ENCODE assay signal across 18 cellular contexts in the genomic region with DNA sequence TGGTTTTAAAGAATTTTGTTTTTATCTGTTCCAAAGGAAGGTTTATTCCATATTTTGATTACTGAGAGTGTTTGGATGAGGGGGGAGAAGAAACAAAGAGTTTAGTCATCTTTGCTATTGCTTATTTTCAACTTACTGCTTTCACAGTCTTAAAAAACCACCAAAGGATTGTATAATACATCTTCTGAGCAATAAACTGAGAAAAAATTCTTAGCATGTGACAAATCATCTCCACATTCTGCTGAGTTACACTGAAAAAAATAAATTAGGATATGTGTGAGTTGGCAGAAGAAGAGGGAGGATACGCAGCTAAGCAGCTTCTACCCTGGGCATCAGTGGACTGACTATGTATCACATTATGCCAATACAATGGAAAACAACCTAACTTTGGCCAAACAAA. TPM values are rescaled to one million over a fixed set of nuclear protein-coding genes. Genes with fewer than 3 reads are reported as not detected.
"Had no signal": no experiment of that assay in that cellular context is flagged by ENCODE, and none has a peak within 500 bp of the region (broad histone marks: within the 10 kb centered on the region; RNA-seq: fewer than 3 reads in every experiment).

No MANE protein-coding gene starts in this region.

- H3K4me2 ChIP-seq: hepatocyte had no signal

- DNase-seq: activated CD4-positive, alpha-beta T cell treated with anti-CD3 and anti-CD28 coated beads for 1 hour; activated CD4-positive, alpha-beta T cell treated with anti-CD3 and anti-CD28 coated beads, Interleukin-2, amount 50 U/mL, for 4 hours; activated naive CD4-positive, alpha-beta T cell treated with Interleukin-2 at 50 U/mL for 16 hours; activated naive CD8-positive, alpha-beta T cell treated with anti-CD3 and anti-CD28 coated beads, Interleukin-2, amount 50 U/mL, for 24 hours; erythroblast; mucosa of descending colon; naive thymus-derived CD8-positive, alpha-beta T cell; stimulated activated naive CD4-positive, alpha-beta T cell; T1000; tibial artery; uterus had no signal

- H2AFZ ChIP-seq: hepatocyte had no signal

- H3K9me3 ChIP-seq: mucosa of descending colon, tibial artery, uterus had no signal

- FAIRE-seq: keratinocyte had no signal

- H3K36me3 ChIP-seq: tibial artery, uterus had no signal

- H3K4me1 ChIP-seq: uterus had no signal

- ATAC-seq: activated naive CD8-positive, alpha-beta T cell treated with anti-CD3 and anti-CD28 coated beads, Interleukin-2, amount 50 U/mL, for 24 hours; activated T-helper 17 cell treated with anti-CD3 and anti-CD28 coated beads, Interleukin-2, amount 50 U/mL, for 72 hours; left lobe of liver; mucosa of descending colon; naive thymus-derived CD8-positive, alpha-beta T cell had no signal

- H3K79me2 ChIP-seq: hepatocyte had no signal

- H3K27ac ChIP-seq: hepatocyte, tibial artery, uterus, VCaP had no signal

- H3K27me3 ChIP-seq: hepatocyte, tibial artery, uterus had no signal

- H3K4me3 ChIP-seq: hepatocyte, mucosa of descending colon, tibial artery, uterus had no signal

RNA-seq across cellular contexts. Expression of a gene that starts 23.2 kb away (rescaled TPM):
- total RNA-seq: activated T-helper 17 cell treated with anti-CD3 and anti-CD28 coated beads, Interleukin-2, amount 50 U/mL, for 72 hours; glomerular endothelial cell; left lobe of liver; naive thymus-derived CD8-positive, alpha-beta T cell; renal cortical epithelial cell had no signal
- polyA plus RNA-seq: keratinocyte; naive thymus-derived CD8-positive, alpha-beta T cell had no signal
